ENCODE assay signal across 8 cellular contexts in the genomic region with DNA sequence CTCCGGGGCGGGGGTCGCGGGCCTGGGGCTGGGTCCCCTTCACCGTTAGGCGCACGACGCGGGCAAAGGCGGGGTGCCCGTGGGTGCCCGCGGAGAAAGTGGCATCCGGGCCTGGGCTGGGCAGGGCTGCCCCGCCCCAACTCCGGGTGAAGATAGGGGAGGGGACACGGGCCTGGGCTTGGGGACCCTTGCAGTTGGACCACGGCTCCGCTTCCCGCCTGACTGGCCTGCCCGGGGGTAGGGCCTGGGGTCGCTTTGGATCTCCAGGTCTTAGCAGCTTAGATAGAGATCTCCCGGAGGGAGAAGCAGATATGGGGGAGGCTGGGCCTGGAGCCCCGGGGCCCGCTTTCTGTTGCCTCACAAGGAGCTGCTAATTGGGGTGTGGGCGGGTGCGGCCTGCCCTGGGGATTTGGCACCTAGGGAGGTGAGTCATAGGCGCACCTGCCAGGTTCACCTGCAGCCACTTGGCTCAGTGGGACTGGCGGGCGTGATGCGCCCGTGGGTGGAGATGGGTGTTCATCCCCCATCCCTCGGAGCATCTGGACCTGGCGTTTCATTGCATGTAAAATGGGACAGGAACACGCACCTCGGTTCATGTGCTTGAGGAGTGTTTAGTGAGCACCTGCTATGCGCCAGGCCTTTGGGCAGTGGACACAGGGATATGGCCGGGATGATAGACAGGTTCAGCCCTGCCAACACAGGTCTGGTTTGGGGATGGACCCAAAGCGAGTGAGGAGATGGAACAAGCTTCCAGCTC. TPM values are rescaled to one million over a fixed set of nuclear protein-coding genes. Genes with fewer than 3 reads are reported as not detected.
DNase-seq lines count a peak whose midpoint lies in the region; ATAC-seq and TF ChIP-seq lines count a peak whose summit lies in the region.

No MANE protein-coding gene starts in this region.

- POLR2A ChIA-PET in SK-N-SH (lab: Yijun Ruan, JAX) = interaction anchor here (0.8 to 1.5 kb wide), 2 partner anchors 114 to 140 kb away, joined by 3 to 4 read pairs; a partner anchor contains a TSS

- H3K4me3 ChIP-seq in DOHH2 (ENCODE audit: low read length) (peak overlapping the region; percentile 89), SK-N-SH (ENCODE audit: low read depth in 2 of 2, low read length in 1 of 2) (peak overlapping the region; percentile 74 to 82), breast epithelium (peak overlapping the region; percentile 84 to 98 (median 96)), mesendoderm (ENCODE audit: low read length) (peak overlapping the region; percentile 32), stomach smooth muscle (ENCODE audit: low read length in 2 of 2) (peak overlapping the region; percentile 90 to 91)

- no peaks in the 10 kb centered on the region for H3K27me3 ChIP-seq in DOHH2 (ENCODE audit: control insufficient read depth, low read length)
- no peaks in the 10 kb centered on the region for H3K27me3 ChIP-seq in SK-N-SH (ENCODE audit: insufficient read depth)
- H3K27me3 ChIP-seq in breast epithelium = no peaks in the 10 kb centered on the region
- H3K27me3 ChIP-seq in mesendoderm (ENCODE audit: insufficient read depth, low read length, poor library complexity) = no peaks in the 10 kb centered on the region
- H3K27me3 ChIP-seq in stomach smooth muscle (ENCODE audit: control insufficient read depth in 1 of 2, insufficient read depth in 2 of 2, low read length in 2 of 2) = no peaks in the 10 kb centered on the region

- peaks cover 19% of the 10 kb centered on the region for H3K79me1 ChIP-seq in mesendoderm (ENCODE audit: low read length)

- no peak for TF ChIP-seq POLR2A in breast epithelium (IDR thresholded peaks at IDR 0.05)

- peak; percentile 28 for ATAC-seq in HG02642 (IDR thresholded peaks at IDR 0.05; ENCODE audit: poor library complexity, unreplicated experiment)
- no peak for ATAC-seq in HG03139 (IDR thresholded peaks at IDR 0.05; ENCODE audit: unreplicated experiment)

- H3F3A ChIP-seq in DOHH2 (ENCODE audit: control insufficient read depth, insufficient read depth) = 0 out of 2 replicates have a peak, but pooled peaks cover 2% of the 10 kb centered on the region
- H3F3A ChIP-seq in SK-N-SH (replicated peaks; ENCODE audit: insufficient read depth) = no peaks in the 10 kb centered on the region

- no peak overlapping the region for H4K5ac ChIP-seq in mesendoderm (ENCODE audit: low read length)

- WGBS in SK-N-SH (ENCODE audit: low lambda C conversion rate) = 2% methylated on average over 13 of the region's 39 CpGs
- no CpG with 5 or more reads among the region's 39 CpGs for WGBS in mesendoderm (ENCODE audit: extremely low coverage, insufficient coverage, low lambda C conversion rate)

- H2BK15ac ChIP-seq in mesendoderm (replicated peaks; ENCODE audit: low read depth) = no peak overlapping the region

- CTCF ChIA-PET in SK-N-SH (lab: Yijun Ruan, JAX) = interaction anchor here (0.6 to 5.9 kb wide), 8 partner anchors 13 to 566 kb away, joined by 3 to 30 read pairs (median 3); a partner anchor contains a TSS

- no peak overlapping the region for H3K23ac ChIP-seq in mesendoderm (ENCODE audit: low read length)

- H3K4me2 ChIP-seq in DOHH2 (ENCODE audit: low read length) = peak overlapping the region; percentile 98
- peak overlapping the region; percentile 96 for H3K4me2 ChIP-seq in SK-N-SH
- peak overlapping the region; percentile 53 for H3K4me2 ChIP-seq in mesendoderm (ENCODE audit: low read length)

- H4K20me1 ChIP-seq in DOHH2 (ENCODE audit: control insufficient read depth, insufficient read depth, low read depth, low read length) (peaks cover 17% of the 10 kb centered on the region), SK-N-SH (ENCODE audit: insufficient read depth) (peaks cover 28% of the 10 kb centered on the region)

- H3K56ac ChIP-seq in mesendoderm (ENCODE audit: low read length) = peak overlapping the region; percentile 78

- H3K18ac ChIP-seq in mesendoderm (ENCODE audit: low read length) = peak overlapping the region; percentile 97

- TF ChIP-seq CTCF in DOHH2 (IDR thresholded peaks at IDR 0.05; ENCODE audit: low read depth, low read length, poor library complexity, severe bottlenecking) (no peak), SK-N-SH (IDR thresholded peaks at IDR 0.05) (no peak), breast epithelium (IDR thresholded peaks at IDR 0.05) (no peak)

- peak overlapping the region; percentile 72 for H3K4ac ChIP-seq in mesendoderm (ENCODE audit: low read depth, low read length)

- no peak overlapping the region for H2AK5ac ChIP-seq in mesendoderm (ENCODE audit: low read length)

- no peaks in the 10 kb centered on the region for H3K9me2 ChIP-seq in DOHH2 (replicated peaks; ENCODE audit: control insufficient read depth, low read length)
- H3K9me2 ChIP-seq in SK-N-SH = no peaks in the 10 kb centered on the region

- H2AFZ ChIP-seq in SK-N-SH (ENCODE audit: low read depth) = no peak overlapping the region

- H3K4me1 ChIP-seq in DOHH2 (ENCODE audit: control insufficient read depth, low read length) = peaks cover 32% of the 10 kb centered on the region
- peaks cover 16 to 20% of the 10 kb centered on the region in 2 experiments; a peak in 2 of 4 replicates for H3K4me1 ChIP-seq in SK-N-SH (ENCODE audit: control insufficient read depth in 1 of 2, insufficient read depth in 2 of 2, low read depth in 1 of 2, low read length in 1 of 2)
- peaks cover 12 to 29% of the 10 kb centered on the region in 2 donors for H3K4me1 ChIP-seq in breast epithelium
- H3K4me1 ChIP-seq in mesendoderm (ENCODE audit: control insufficient read depth, low read depth, low read length) = peaks cover 4% of the 10 kb centered on the region
- H3K4me1 ChIP-seq in stomach smooth muscle (ENCODE audit: control insufficient read depth, insufficient read depth, low read length) = peaks cover 35% of the 10 kb centered on the region

- DNase-seq in SK-N-SH (peak; percentile 79), breast epithelium (ENCODE audit: low spot score in 2 of 2) (peak; percentile 52 to 59), mesendoderm (no peak)
- DNase-seq in NK-92 treated with Interleukin-12 subunit alpha and Interleukin-12 subunit beta, amount 100 ng/mL, for 24 hours (lab: John Stamatoyannopoulos, UW) = no peak

- peaks cover 27% of the 10 kb centered on the region for H3K79me2 ChIP-seq in DOHH2 (ENCODE audit: control insufficient read depth, low read length)
- H3K79me2 ChIP-seq in SK-N-SH (ENCODE audit: insufficient read depth) = peaks cover 34% of the 10 kb centered on the region
- peaks cover 24% of the 10 kb centered on the region for H3K79me2 ChIP-seq in mesendoderm (ENCODE audit: control insufficient read depth, insufficient read depth, low read length)

- H3K9ac ChIP-seq in SK-N-SH (peak overlapping the region; percentile 75), mesendoderm (ENCODE audit: low read length) (peak overlapping the region; percentile 57), stomach smooth muscle (ENCODE audit: low read length in 2 of 2) (peak overlapping the region; percentile 69 to 91)

- H3K36me3 ChIP-seq in DOHH2 (ENCODE audit: control insufficient read depth, low read length) = peaks cover 30% of the 10 kb centered on the region
- H3K36me3 ChIP-seq in SK-N-SH (replicated peaks in 1 of 2; ENCODE audit: control insufficient read depth in 1 of 2, insufficient read depth in 2 of 2, low read length in 1 of 2) = peaks cover 5 to 11% of the 10 kb centered on the region in 2 experiments
- no peaks in the 10 kb centered on the region for H3K36me3 ChIP-seq in breast epithelium
- peaks cover 4% of the 10 kb centered on the region for H3K36me3 ChIP-seq in mesendoderm (ENCODE audit: control insufficient read depth, insufficient read depth, low read length)
- H3K36me3 ChIP-seq in stomach smooth muscle (ENCODE audit: control insufficient read depth in 2 of 2, insufficient read depth in 2 of 2, low read length in 2 of 2) = peaks cover 7 to 12% of the 10 kb centered on the region in 2 donors

- H2BK120ac ChIP-seq in mesendoderm (ENCODE audit: low read depth, low read length) = no peak overlapping the region

- no peak overlapping the region for H2BK5ac ChIP-seq in mesendoderm (ENCODE audit: low read length)

- H3K9me3 ChIP-seq in DOHH2 (ENCODE audit: control insufficient read depth, insufficient read depth, low read length) (no peaks in the 10 kb centered on the region), SK-N-SH (no peaks in the 10 kb centered on the region), breast epithelium (no peaks in the 10 kb centered on the region), stomach smooth muscle (ENCODE audit: control insufficient read depth in 2 of 2, low read length in 2 of 2) (no peaks in the 10 kb centered on the region)

- no peak overlapping the region for H3K27ac ChIP-seq in DOHH2 (ENCODE audit: low read depth, low read length)
- H3K27ac ChIP-seq in SK-N-SH (ENCODE audit: low read depth in 2 of 2, low read length in 1 of 2) = peak overlapping the region in 1 of 2 experiments; percentile 24; a peak in 1 of 4 replicates
- H3K27ac ChIP-seq in breast epithelium = peak overlapping the region; percentile 79 to 88
- H3K27ac ChIP-seq in mesendoderm (ENCODE audit: low read depth, low read length) = peak overlapping the region; percentile 16
- H3K27ac ChIP-seq in stomach smooth muscle (ENCODE audit: low read length) = no peak overlapping the region

- no peak for TF ChIP-seq EP300 in SK-N-SH (IDR thresholded peaks at IDR 0.05; ENCODE audit: borderline replicate concordance in 1 of 2, low read depth in 1 of 2, low read length in 1 of 2)

- no peak for TF ChIP-seq RAD21 in SK-N-SH (IDR thresholded peaks at IDR 0.05; ENCODE audit: low read length)

- H4K8ac ChIP-seq in mesendoderm (ENCODE audit: low read depth, low read length) = peak overlapping the region; percentile 94

- intact Hi-C loops in breast epithelium (cut with DNase I; ENCODE audit: low total_unique reads) = no loop called here

RNA-seq across cellular contexts. Expression of a gene that starts 0.6 kb away (rescaled TPM):
- 7.8 and 18.4 TPM in 2 replicates for polyA plus RNA-seq in SK-N-SH (2012; rRNA removed)
- 4.9 and 9.1 TPM in 2 replicates for polyA plus RNA-seq in SK-N-SH (2012; cell fraction: cytosol; rRNA removed)
- polyA plus RNA-seq in SK-N-SH (2012; cell fraction: nucleus; rRNA removed) = 24.7 and 42.3 TPM in 2 replicates
- total RNA-seq in breast epithelium = 10 to 100 TPM; 11.2 to 17.4 (median 15.4) TPM
- polyA plus RNA-seq in mesendoderm (2013, experiment 1 of 2) = 51.4 TPM
- polyA plus RNA-seq in mesendoderm (2013, experiment 2 of 2) = 54.7 TPM

RNA-seq across cellular contexts. Expression of a gene that starts 31.4 kb away (rescaled TPM):
- polyA plus RNA-seq in SK-N-SH (2012; rRNA removed) = 0.19 and 0.71 TPM in 2 replicates
- 0.04 and 0.16 TPM in 2 replicates for polyA plus RNA-seq in SK-N-SH (2012; cell fraction: cytosol; rRNA removed)
- 0.75 and 1.4 TPM in 2 replicates for polyA plus RNA-seq in SK-N-SH (2012; cell fraction: nucleus; rRNA removed)
- total RNA-seq in breast epithelium = 1 to 10 TPM; 1.6 to 5.3 (median 2.9) TPM
- polyA plus RNA-seq in mesendoderm (2013, experiment 1 of 2) = 11.5 TPM
- polyA plus RNA-seq in mesendoderm (2013, experiment 2 of 2) = 11.3 TPM

RNA-seq across cellular contexts. Expression of a gene that starts 31.8 kb away (rescaled TPM):
- 0.32 and 0.38 TPM in 2 replicates for polyA plus RNA-seq in SK-N-SH (2012; rRNA removed)
- 0.17 and 0.45 TPM in 2 replicates for polyA plus RNA-seq in SK-N-SH (2012; cell fraction: cytosol; rRNA removed)
- polyA plus RNA-seq in SK-N-SH (2012; cell fraction: nucleus; rRNA removed) = 0.93 and 1.2 TPM in 2 replicates
- under 1 TPM in 2 of 3 donors, not detected in 1; under 0.01 to 0.15 TPM for total RNA-seq in breast epithelium
- polyA plus RNA-seq in mesendoderm (2013, experiment 1 of 2) = 11.5 TPM
- 11.3 TPM for polyA plus RNA-seq in mesendoderm (2013, experiment 2 of 2)

Comparison
In these comparisons a context has a peak if more than half of its experiments do, and no peak if none do; other contexts are left out.
1. H3K27ac ChIP-seq: peak in breast epithelium (2 of 2) and mesendoderm (single experiment); none in DOHH2 (single experiment) and stomach smooth muscle (single experiment).
2. H3K4me3 ChIP-seq: peak in every context shown above with its lines; median percentile 96 in breast epithelium; 90 in stomach smooth muscle; 89 in DOHH2; 78 in SK-N-SH; 32 in mesendoderm.
3. DNase-seq: peak in SK-N-SH (single experiment) and breast epithelium (2 of 2); none in mesendoderm (single experiment) and NK-92 treated with Interleukin-12 subunit alpha and Interleukin-12 subunit beta, amount 100 ng/mL, for 24 hours (single experiment).
4. Peak in every context shown above with its lines, with median percentiles within 50 percentile points of each other: H3K4me2 ChIP-seq and H3K9ac ChIP-seq.